Comparison of ENCODE assay signal across 8 cellular contexts in genomic region chr1:151008244-151009205, GRCh38. TPM values are rescaled to one million over a fixed set of nuclear protein-coding genes. Genes with fewer than 3 reads are reported as not detected.
DNase-seq lines count a peak whose midpoint lies in the region; ATAC-seq, FAIRE-seq and TF ChIP-seq lines count a peak whose summit lies in the region.

Gene PRUNE1, plus strand, starts transcription at chr1:151008449. Its CDS starts 184 bp downstream, at chr1:151008633.

- RAD21 ChIA-PET in HCT116 (lab: Charles Lee; ENCODE audit: low non-redundant PET in 1 of 2, low total read pairs in 2 of 2, uncharacterized antibody in 2 of 2, unreplicated experiment in 2 of 2) = no interaction called here

- H3K18ac ChIP-seq in neuronal stem cell (ENCODE audit: low read length) = peak within 1 kb of the TSS; percentile 49

- peaks cover 3% of the 10 kb centered on the region for H3K79me1 ChIP-seq in neuronal stem cell (ENCODE audit: low read depth, low read length)

- no CpG with 5 or more reads among the region's 69 CpGs for WGBS in neuronal stem cell (ENCODE audit: extremely low coverage in 2 of 2, insufficient read length in 2 of 2, insufficient replicate concordance in 1 of 2), 2 donors

- H3K79me2 ChIP-seq in HCT116 (ENCODE audit: insufficient read depth, low read length) = peaks cover 16% of the 10 kb centered on the region

- H3K14ac ChIP-seq in neuronal stem cell (ENCODE audit: low read length) = peak within 1 kb of the TSS; percentile 89

- H3K9ac ChIP-seq in HCT116 (ENCODE audit: low read length) = peak within 1 kb of the TSS; percentile 95
- peak within 1 kb of the TSS; percentile 82 for H3K9ac ChIP-seq in SK-N-MC (ENCODE audit: insufficient read length)
- H3K9ac ChIP-seq in neuronal stem cell (ENCODE audit: low read depth, low read length, poor library complexity) = peak within 1 kb of the TSS; percentile 99
- peak within 1 kb of the TSS; percentile 61 to 95 (median 89) for H3K9ac ChIP-seq in subcutaneous abdominal adipose tissue (ENCODE audit: low read length in 5 of 5)

- H3K4me3 Mint-ChIP-seq in activated naive CD4-positive, alpha-beta T cell treated with anti-CD3 and anti-CD28 coated beads for 36 hours = peak within 1 kb of the TSS; percentile 92

- intact Hi-C loops in HCT116 (cut with micrococcal nuclease) = loop anchor here (5.0 kb wide), 1 partner anchor 446 kb away; no protein-coding TSS in a partner anchor
- intact Hi-C loops in activated naive CD4-positive, alpha-beta T cell treated with anti-CD3 and anti-CD28 coated beads for 36 hours (cut with micrococcal nuclease) = loop anchor here (1.0 to 10.0 kb wide), 9 partner anchors 40 to 644 kb away; partner anchors contain the start of genes GABPB2, PI4KB, RPRD2 and SETDB1

- no peak within 1 kb of the TSS for H4K8ac ChIP-seq in neuronal stem cell (ENCODE audit: low read depth, low read length)

- TF ChIP-seq POLR2A in HCT116 (IDR thresholded peaks at IDR 0.05; ENCODE audit: borderline replicate concordance, extremely low read depth, insufficient read depth, insufficient read length) = peak; percentile 58

- H3K4me1 ChIP-seq in HCT116 (ENCODE audit: control insufficient read depth in 1 of 2, insufficient read depth in 2 of 2, low read length in 2 of 2) (peaks cover 13 to 40% of the 10 kb centered on the region in 2 experiments; a peak in 3 of 4 replicates), neuronal stem cell (ENCODE audit: control insufficient read depth in 2 of 2, insufficient read depth in 1 of 2, low read depth in 1 of 2, low read length in 2 of 2) (peaks cover 12 to 16% of the 10 kb centered on the region in 2 donors), subcutaneous abdominal adipose tissue (ENCODE audit: control insufficient read depth in 5 of 5, insufficient read depth in 5 of 5, low read length in 5 of 5) (peaks cover 7 to 67% (median 64%) of the 10 kb centered on the region in 5 donors)

- H3K9me3 Mint-ChIP-seq in activated naive CD4-positive, alpha-beta T cell treated with anti-CD3 and anti-CD28 coated beads for 36 hours = no peaks in the 10 kb centered on the region

- H3K36me3 ChIP-seq in HCT116 (ENCODE audit: control insufficient read depth in 1 of 2, insufficient read depth in 2 of 2, low read length in 2 of 2) = no peaks in the 10 kb centered on the region
- 0 out of 2 replicates have a peak, but pooled peaks cover 4% of the 10 kb centered on the region for H3K36me3 ChIP-seq in SK-N-MC (ENCODE audit: insufficient read depth, low read length)
- no peaks in the 10 kb centered on the region for H3K36me3 ChIP-seq in neuronal stem cell (replicated peaks in 1 of 2; ENCODE audit: control insufficient read depth in 2 of 2, insufficient read depth in 2 of 2, low read length in 2 of 2)
- H3K36me3 ChIP-seq in subcutaneous abdominal adipose tissue (ENCODE audit: control insufficient read depth in 5 of 5, insufficient read depth in 5 of 5, low read length in 5 of 5) = peaks cover 0 to 5% (median 0%) of the 10 kb centered on the region in 5 donors

- no peak for TF ChIP-seq CTCF in HCT116 (IDR thresholded peaks at IDR 0.05 in 2 of 3, conservative IDR thresholded peaks at IDR 0.05 in 1 of 3; ENCODE audit: borderline replicate concordance in 1 of 3, insufficient read depth in 1 of 3, low read depth in 2 of 3, low read length in 2 of 3)

- peak within 1 kb of the TSS; percentile 99 for H3K27ac Mint-ChIP-seq in activated naive CD4-positive, alpha-beta T cell treated with anti-CD3 and anti-CD28 coated beads for 36 hours

- peak within 1 kb of the TSS; percentile 5 for H3K23ac ChIP-seq in neuronal stem cell (ENCODE audit: low read depth, low read length, poor library complexity)

- no peaks in the 10 kb centered on the region for H4K20me1 ChIP-seq in HCT116 (ENCODE audit: insufficient read depth)

- DNase-seq in EL = peak; percentile 95
- DNase-seq in HCT116 (ENCODE audit: low read depth, low spot score) = peak; percentile 94
- DNase-seq in NCI-H1048 (lab: John Stamatoyannopoulos, UW) = peak; percentile 98
- peak; percentile 66 for DNase-seq in SK-N-MC (ENCODE audit: low read depth, low spot score)
- DNase-seq in activated naive CD4-positive, alpha-beta T cell treated with anti-CD3 and anti-CD28 coated beads for 36 hours = peak; percentile 97
- DNase-seq in frontal cortex (ENCODE audit: low spot score in 2 of 2) = peak; percentile 91 to 97
- DNase-seq in neuronal stem cell (ENCODE audit: low spot score) = peak; percentile 92

- POLR2A ChIA-PET in HCT116 (lab: Charles Lee) = no interaction called here

- peak within 1 kb of the TSS; percentile 83 for H2AFZ ChIP-seq in HCT116 (ENCODE audit: low read depth, low read length, poor library complexity, severe bottlenecking)
- H2AFZ ChIP-seq in neuronal stem cell (ENCODE audit: low read length) = peak within 1 kb of the TSS; percentile 92

- H4K91ac ChIP-seq in neuronal stem cell (ENCODE audit: low read depth, low read length, poor library complexity) = no peak within 1 kb of the TSS

- no peak within 1 kb of the TSS for H2BK15ac ChIP-seq in neuronal stem cell (ENCODE audit: low read length)

- no peaks in the 10 kb centered on the region for H3K9me3 ChIP-seq in HCT116 (ENCODE audit: control insufficient read depth in 1 of 2, insufficient read depth in 1 of 2, low read depth in 1 of 2, low read length in 2 of 2)
- no peaks in the 10 kb centered on the region for H3K9me3 ChIP-seq in SK-N-MC (ENCODE audit: low read depth, low read length)
- no peaks in the 10 kb centered on the region for H3K9me3 ChIP-seq in neuronal stem cell (replicated peaks in 1 of 2; ENCODE audit: control insufficient read depth in 2 of 2, insufficient read depth in 1 of 2, low read depth in 1 of 2, low read length in 2 of 2)
- no peaks in the 10 kb centered on the region for H3K9me3 ChIP-seq in subcutaneous abdominal adipose tissue (ENCODE audit: control insufficient read depth in 5 of 5, low read length in 5 of 5)

- TF ChIP-seq RAD21 in HCT116 (IDR thresholded peaks at IDR 0.05; ENCODE audit: low read depth) = no peak

- peak within 1 kb of the TSS; percentile 21 for H2BK120ac ChIP-seq in neuronal stem cell (ENCODE audit: low read depth, low read length)

- H2AK5ac ChIP-seq in neuronal stem cell (ENCODE audit: low read depth, low read length) = peak within 1 kb of the TSS; percentile 16

- H3K27ac ChIP-seq in HCT116 (ENCODE audit: low read depth, low read length) = peak within 1 kb of the TSS; percentile 75
- peak within 1 kb of the TSS; percentile 60 for H3K27ac ChIP-seq in SK-N-MC
- H3K27ac ChIP-seq in neuronal stem cell (replicated peaks; ENCODE audit: low read length) = no peak within 1 kb of the TSS
- peak within 1 kb of the TSS; percentile 95 for H3K27ac ChIP-seq in subcutaneous abdominal adipose tissue (ENCODE audit: low read depth, low read length)

- no peak within 1 kb of the TSS for H2BK12ac ChIP-seq in neuronal stem cell (ENCODE audit: low read length)

- peaks cover 2% of the 10 kb centered on the region for H3K36me3 Mint-ChIP-seq in activated naive CD4-positive, alpha-beta T cell treated with anti-CD3 and anti-CD28 coated beads for 36 hours (ENCODE audit: low read depth)

- FAIRE-seq in frontal cortex (lab: Jason Lieb, UNC) = no peak

- no peaks in the 10 kb centered on the region for H3K27me3 ChIP-seq in HCT116 (ENCODE audit: insufficient read depth, low read length)
- H3K27me3 ChIP-seq in neuronal stem cell (ENCODE audit: control insufficient read depth in 3 of 3, insufficient read depth in 3 of 3, low read depth in 1 of 3, low read length in 3 of 3) = no peaks in the 10 kb centered on the region
- no peaks in the 10 kb centered on the region for H3K27me3 ChIP-seq in subcutaneous abdominal adipose tissue (ENCODE audit: control insufficient read depth in 5 of 5, insufficient read depth in 4 of 5, low read length in 5 of 5)

- peak; percentile 92 for ATAC-seq in HCT116

- H3K4me2 ChIP-seq in HCT116 (ENCODE audit: low read length) = peak within 1 kb of the TSS; percentile 94
- peak within 1 kb of the TSS; percentile 77 for H3K4me2 ChIP-seq in neuronal stem cell (ENCODE audit: insufficient read depth, low read length, poor library complexity, severe bottlenecking)

- peak within 1 kb of the TSS; percentile 28 for H3K4ac ChIP-seq in neuronal stem cell (ENCODE audit: low read length)

- H3K9me2 ChIP-seq in HCT116 (ENCODE audit: insufficient read depth) = no peaks in the 10 kb centered on the region

- no TSS peak for BruUV-seq in HCT116 (replicated peaks; lab: Mats Ljungman, UMichigan)

- CTCF ChIA-PET in HCT116 (lab: Charles Lee) = no interaction called here
- CTCF ChIA-PET in activated naive CD4-positive, alpha-beta T cell treated with anti-CD3 and anti-CD28 coated beads for 36 hours (lab: Charles Lee) = interaction anchor here (1.0 kb wide), 1 partner anchor 50 kb away, joined by 3 read pairs; the partner anchor contains the start of gene CDC42SE1

- no peaks in the 10 kb centered on the region for H3K27me3 Mint-ChIP-seq in activated naive CD4-positive, alpha-beta T cell treated with anti-CD3 and anti-CD28 coated beads for 36 hours (ENCODE audit: low read depth)

- H2BK5ac ChIP-seq in neuronal stem cell (ENCODE audit: low read length) = no peak within 1 kb of the TSS

- H3K4me1 Mint-ChIP-seq in activated naive CD4-positive, alpha-beta T cell treated with anti-CD3 and anti-CD28 coated beads for 36 hours (ENCODE audit: low read depth) = peaks cover 56% of the 10 kb centered on the region

- H3K4me3 ChIP-seq in HCT116 (replicated peaks in 1 of 2; ENCODE audit: low read depth in 1 of 2, low read length in 2 of 2) = peak within 1 kb of the TSS; percentile 60 to 94
- H3K4me3 ChIP-seq in SK-N-MC = peak within 1 kb of the TSS; percentile 94
- H3K4me3 ChIP-seq in neuronal stem cell (ENCODE audit: low read length in 2 of 2) = peak within 1 kb of the TSS; percentile 84 to 90
- peak within 1 kb of the TSS; percentile 78 to 100 (median 99) for H3K4me3 ChIP-seq in subcutaneous abdominal adipose tissue (ENCODE audit: low read depth in 1 of 5, low read length in 5 of 5)

TF ChIP-seq in HCT116, 20 proteins besides CTCF, POLR2A, EP300 and RAD21 (continues in another document):
- TF ChIP-seq SP1 (IDR thresholded peaks at IDR 0.05; ENCODE audit: low read depth) (peak; percentile 88), EGR1 (IDR thresholded peaks at IDR 0.05; ENCODE audit: low read depth) (peak; percentile 68)

RNA-seq across cellular contexts. Expression of gene PRUNE1, which starts in this region (rescaled TPM):
- total RNA-seq in HCT116 (2021; ENCODE audit: unreplicated experiment) (20.2 TPM), frontal cortex (20.4 TPM)
- 12.5 and 16.3 TPM in 2 replicates for polyA plus RNA-seq in HCT116 (2012)
- total RNA-seq in activated naive CD4-positive, alpha-beta T cell treated with anti-CD3 and anti-CD28 coated beads for 36 hours = 10 to 100 TPM; 13.3 to 15.9 TPM
- 28.6 TPM for polyA plus RNA-seq in neuronal stem cell (2013, experiment 1 of 2)
- 28.5 TPM for polyA plus RNA-seq in neuronal stem cell (2013, experiment 2 of 2)
